20 cellular contexts compared by ENCODE assay signal in genomic region chr2:133331437-133331836, GRCh38.
DNase-seq lines count a peak whose midpoint lies in the region; ATAC-seq, FAIRE-seq and TF ChIP-seq lines count a peak whose summit lies in the region.
"Had no signal": no experiment of that assay in that cellular context is flagged by ENCODE, and none has a peak within 500 bp of the region (broad histone marks: within the 10 kb centered on the region; RNA-seq: fewer than 3 reads in every experiment).

No MANE protein-coding gene starts in this region.

- no peak for ATAC-seq in A549
- no peak for ATAC-seq in IMR-90 (ENCODE audit: low read depth)
- ATAC-seq: activated T-helper 17 cell treated with anti-CD3 and anti-CD28 coated beads, Interleukin-2, amount 50 U/mL, for 72 hours; body of pancreas; effector memory CD8-positive, alpha-beta T cell; right cardiac atrium had no signal

- FAIRE-seq in A549 (lab: Jason Lieb, UNC) (no peak), GM12892 (lab: Jason Lieb, UNC) (no peak)

- peaks cover 0 to 16% of the 10 kb centered on the region in 2 experiments; a peak in 2 of 4 replicates for H3K79me1 ChIP-seq in IMR-90 (ENCODE audit: low read depth in 1 of 2, low read length in 2 of 2)

- peak overlapping the region; percentile 9 to 63; a peak in 3 of 6 replicates for H3K27ac ChIP-seq in A549
- no peak overlapping the region for H3K27ac ChIP-seq in IMR-90 (ENCODE audit: insufficient read depth, low read length)
- no peak overlapping the region for H3K27ac ChIP-seq in hepatocyte
- H3K27ac ChIP-seq: body of pancreas, C4-2B, PC-9, SK-N-MC, vagina had no signal

- H3K4me1 ChIP-seq in A549 (peaks cover 57% of the 10 kb centered on the region), IMR-90 (ENCODE audit: control insufficient read depth, insufficient read depth, low read length) (peaks cover 17% of the 10 kb centered on the region), hepatocyte (ENCODE audit: insufficient read depth) (no peaks in the 10 kb centered on the region)
- H3K4me1 ChIP-seq: body of pancreas, vagina had no signal

- TF ChIP-seq CTCF in A549 (IDR thresholded peaks at IDR 0.05) (no peak), IMR-90 (conservative IDR thresholded peaks at IDR 0.05; ENCODE audit: low read depth, low read length) (no peak), hepatocyte (IDR thresholded peaks at IDR 0.05; ENCODE audit: poor library complexity) (no peak), GM10248 (IDR thresholded peaks at IDR 0.05; ENCODE audit: control extremely low read depth, extremely low read depth, low read depth, missing control alignments) (no peak)

- no peaks in the 10 kb centered on the region for H3K9me2 ChIP-seq in hepatocyte (replicated peaks; ENCODE audit: insufficient read depth)

- peak overlapping the region; percentile 71 for H2BK20ac ChIP-seq in IMR-90 (ENCODE audit: low read depth, low read length)

- H3K4ac ChIP-seq in IMR-90 (ENCODE audit: low read depth, low read length): peak overlapping the region; percentile 61

- CTCF ChIA-PET in A549 (lab: Yijun Ruan, JAX) (no interaction called here), IMR-90 (lab: Yijun Ruan, JAX) (interaction anchor here (1.2 kb wide), 1 partner anchor 69 kb away, joined by 3 read pairs; no protein-coding TSS in a partner anchor), GM10248 (lab: Yijun Ruan, JAX) (interaction anchor here (1.6 to 1.7 kb wide), 2 partner anchors 10 to 21 kb away, joined by 3 to 4 read pairs; no protein-coding TSS in a partner anchor)

- dilution Hi-C loops in IMR-90 (cut with HindIII; ENCODE audit: low sequenced_read_pairs, unreplicated experiment): no loop called here

- H3K9me3 ChIP-seq in A549 (no peaks in the 10 kb centered on the region), IMR-90 (ENCODE audit: control insufficient read depth, insufficient read depth, low read length) (no peaks in the 10 kb centered on the region), hepatocyte (ENCODE audit: low read depth) (no peaks in the 10 kb centered on the region)
- H3K9me3 ChIP-seq: body of pancreas, vagina had no signal

- H3K4me3 ChIP-seq in A549: no peak overlapping the region
- no peak overlapping the region for H3K4me3 ChIP-seq in IMR-90 (ENCODE audit: insufficient read depth, low read depth, low read length)
- H3K4me3 ChIP-seq in hepatocyte: no peak overlapping the region
- H3K4me3 ChIP-seq: body of pancreas, PC-9, SK-N-MC, vagina had no signal

- no peak for TF ChIP-seq EP300 in A549 (IDR thresholded peaks at IDR 0.05)

- H3K36me3 ChIP-seq in IMR-90 (ENCODE audit: control insufficient read depth, insufficient read depth, low read length): no peaks in the 10 kb centered on the region
- H3K36me3 ChIP-seq in hepatocyte (replicated peaks; ENCODE audit: insufficient read depth, low read depth): no peaks in the 10 kb centered on the region
- H3K36me3 ChIP-seq: vagina had no signal

- H3K18ac ChIP-seq in IMR-90 (ENCODE audit: low read depth, low read length): peak overlapping the region; percentile 37; the same call in 1 of the 2 replicates

- no peak overlapping the region for H4K5ac ChIP-seq in IMR-90 (ENCODE audit: low read depth, low read length)

- peak overlapping the region; percentile 9 for H2BK5ac ChIP-seq in IMR-90 (ENCODE audit: low read depth, low read length, poor library complexity, severe bottlenecking)

- peak overlapping the region; percentile 92; the same call in 2 of the 3 replicates for H2BK15ac ChIP-seq in IMR-90 (ENCODE audit: low read depth, low read length)

- H3K56ac ChIP-seq in IMR-90 (ENCODE audit: extremely low read depth, insufficient read depth, low read length): no peak overlapping the region; the same call in 1 of the 2 replicates

- H2AK5ac ChIP-seq in IMR-90 (ENCODE audit: low read depth, low read length): peak overlapping the region; percentile 92

- peak overlapping the region; percentile 48; the same call in 1 of the 2 replicates for H2BK120ac ChIP-seq in IMR-90 (ENCODE audit: low read depth, low read length)

- H3K23ac ChIP-seq in IMR-90 (ENCODE audit: low read depth, low read length): no peak overlapping the region

- peak overlapping the region in 1 of 2 experiments; percentile 74; a peak in 2 of 4 replicates for H4K8ac ChIP-seq in IMR-90 (ENCODE audit: low read depth in 2 of 2, low read length in 2 of 2)

- H3K14ac ChIP-seq in IMR-90 (replicated peaks; ENCODE audit: low read depth, low read length): 0 out of 2 replicates have a peak overlapping the region, but pooled peaks have one; percentile 10

- intact Hi-C loops in IMR-90 (cut with micrococcal nuclease): no loop called here

- TF ChIP-seq RAD21 in A549 (conservative IDR thresholded peaks at IDR 0.05 in 1 of 2, IDR thresholded peaks at IDR 0.05 in 1 of 2) (no peak), IMR-90 (IDR thresholded peaks at IDR 0.05; ENCODE audit: low read length) (no peak)

- H3K4me2 ChIP-seq in A549: peak overlapping the region; percentile 42
- no peak overlapping the region for H3K4me2 ChIP-seq in IMR-90 (ENCODE audit: low read depth, low read length)
- H3K4me2 ChIP-seq in hepatocyte: no peak overlapping the region
- H3K4me2 ChIP-seq: PC-9 had no signal

- POLR2A ChIA-PET in A549 (lab: Yijun Ruan, JAX) (no interaction called here), IMR-90 (lab: Charles Lee; ENCODE audit: unreplicated experiment) (no interaction called here), GM10248 (lab: Yijun Ruan, JAX) (no interaction called here)

- no peak for TF ChIP-seq POLR2A in A549 (IDR thresholded peaks at IDR 0.05; ENCODE audit: low read length)
- TF ChIP-seq POLR2A in IMR-90 (IDR thresholded peaks at IDR 0.05; ENCODE audit: low read depth, low read length): no peak
- no peak for TF ChIP-seq POLR2A in GM12892 (IDR thresholded peaks at IDR 0.05; ENCODE audit: low read depth, low read length)

- no TSS peak for BruUV-seq in IMR-90 (replicated peaks; lab: Mats Ljungman, UMichigan)

- H3K9ac ChIP-seq in IMR-90 (ENCODE audit: low read depth, low read length): no peak overlapping the region

- no peaks in the 10 kb centered on the region for H3K79me2 ChIP-seq in hepatocyte

- H4K91ac ChIP-seq in IMR-90 (ENCODE audit: insufficient read depth, low read depth, low read length): peak overlapping the region; percentile 69

- H2AFZ ChIP-seq in IMR-90 (replicated peaks; ENCODE audit: low read length, poor library complexity) (no peak overlapping the region), hepatocyte (no peak overlapping the region)
- H2AFZ ChIP-seq: PC-9 had no signal

- DNase-seq in A549 (ENCODE audit: low read depth in 1 of 2, low spot score in 1 of 2) (no peak), IMR-90 (no peak), NCI-H2227 treated with DMSO at 0.1 percent for 48 hours (lab: John Stamatoyannopoulos, UW) (peak; percentile 34), hepatocyte (ENCODE audit: low spot score) (peak; percentile 5), NCI-H524 (lab: John Stamatoyannopoulos, UW) (no peak), germinal center (ENCODE audit: low spot score) (no peak), GM12892 (ENCODE audit: insufficient read length) (no peak), GM10248 (ENCODE audit: extremely low spot score) (no peak)
- DNase-seq: activated CD4-positive, CD25-positive, alpha-beta regulatory T cell treated with anti-CD3 and anti-CD28 coated beads, Interleukin-2, amount 50 U/mL, for 72 hours; effector memory CD8-positive, alpha-beta T cell; mammary epithelial cell; NCI-H1092 treated with DMSO at 0.1 percent for 48 hours; NCI-H82; PC-9; right cardiac atrium had no signal

- 26% methylated on average over 5 of the region's 6 CpGs for WGBS in A549 (ENCODE audit: missing lambda C conversion rate)
- 100% methylated on average over 3 of the region's 6 CpGs; no CpG with 5 or more reads in 1 of the 2 experiments for WGBS in IMR-90 (ENCODE audit: extremely low coverage in 2 of 2, insufficient read length in 1 of 2), 2 experiments
- 62% methylated on average over 6 of the region's 6 CpGs for WGBS in hepatocyte (ENCODE audit: low lambda C conversion rate, missing lambda C conversion rate)

- H2AK9ac ChIP-seq in IMR-90 (replicated peaks; ENCODE audit: low read depth, low read length, poor library complexity): peak overlapping the region; percentile 5

- in situ Hi-C loops in IMR-90 (cut with MboI; ENCODE audit: low sequenced_read_pairs): no loop called here

- no peaks in the 10 kb centered on the region for H3K27me3 ChIP-seq in IMR-90 (ENCODE audit: control insufficient read depth, insufficient read depth, low read length)
- no peaks in the 10 kb centered on the region for H3K27me3 ChIP-seq in hepatocyte
- H3K27me3 ChIP-seq: body of pancreas, vagina had no signal

- H3K9me1 ChIP-seq in IMR-90 (ENCODE audit: insufficient read depth, low read length): peaks cover 13% of the 10 kb centered on the region

- no peaks in the 10 kb centered on the region for H4K20me1 ChIP-seq in IMR-90 (ENCODE audit: insufficient read depth, low read length)
- H4K20me1 ChIP-seq in hepatocyte (ENCODE audit: insufficient read depth, poor library complexity, severe bottlenecking): no peaks in the 10 kb centered on the region

TF ChIP-seq in A549, 52 proteins besides CTCF, POLR2A, EP300 and RAD21 (continues in another document):
- no peak for TF ChIP-seq ZFP36 (IDR thresholded peaks at IDR 0.05; ENCODE audit: borderline replicate concordance, partially characterized antibody)
- no peak for TF ChIP-seq MAFK (IDR thresholded peaks at IDR 0.05; ENCODE audit: partially characterized antibody)
- TF ChIP-seq MYC (IDR thresholded peaks at IDR 0.05; ENCODE audit: borderline replicate concordance, low read length): no peak
- TF ChIP-seq CHD4 (IDR thresholded peaks at IDR 0.05; ENCODE audit: borderline replicate concordance): no peak
- no peak for TF ChIP-seq EHF (CRISPR knock-in tag; IDR thresholded peaks at IDR 0.05)

TF ChIP-seq in IMR-90, 13 proteins besides CTCF, POLR2A, EP300 and RAD21:
- TF ChIP-seq MAZ (IDR thresholded peaks at IDR 0.05; ENCODE audit: borderline replicate concordance, low read depth, low read length) (no peak), CEBPB (IDR thresholded peaks at IDR 0.05; ENCODE audit: low read depth, low read length) (no peak), FOS (IDR thresholded peaks at IDR 0.05; ENCODE audit: low read depth, low read length) (no peak)

Comparison
In these comparisons a context has a peak if more than half of its experiments do, and no peak if none do; other contexts are left out.
1. DNase-seq: peak in NCI-H2227 treated with DMSO at 0.1 percent for 48 hours (single experiment) and hepatocyte (single experiment); none in A549 (0 of 2), IMR-90 (single experiment), NCI-H524 (0 of 2), germinal center (single experiment), GM12892 (single experiment) and GM10248 (single experiment).
2. H3K27ac ChIP-seq: peak in A549 (2 of 2); none in IMR-90 (single experiment) and hepatocyte (single experiment).